ENCODE assay signal across 12 cellular contexts in genomic region chr14:92633274-92633616, GRCh38.
DNase-seq lines count a peak whose midpoint lies in the region; ATAC-seq lines count a peak whose summit lies in the region.
"Had no signal": no experiment of that assay in that cellular context is flagged by ENCODE, and none has a peak within 500 bp of the region (broad histone marks: within the 10 kb centered on the region; RNA-seq: fewer than 3 reads in every experiment).

No MANE protein-coding gene starts in this region.

- peaks cover 0 to under 1% of the 10 kb centered on the region in 2 donors for H3K9me3 Mint-ChIP-seq in stimulated activated naive CD8-positive, alpha-beta T cell treated with anti-CD3 and anti-CD28 coated beads, Interleukin-15, amount 100 ng/mL, for 72 hours
- H3K9me3 Mint-ChIP-seq in dendritic cell treated with granulocyte-macrophage colony-stimulating factor and Interleukin-4, amounts not matched to agents 40 ng/mL and 50 ng/mL, for 4 days: peaks cover 9% of the 10 kb centered on the region
- no peaks in the 10 kb centered on the region for H3K9me3 Mint-ChIP-seq in natural killer cell treated with Interleukin-12 subunit alpha and Interleukin-12 subunit beta and Interleukin-15 and Interleukin-18, amount 100 ng/mL, for 72 hours

- no peak for DNase-seq in stimulated activated naive CD8-positive, alpha-beta T cell treated with anti-CD3 and anti-CD28 coated beads, Interleukin-15, Interleukin-2, amounts not matched to agents 100 U/mL and 50 U/mL, for 24 hours
- DNase-seq in stimulated activated naive CD8-positive, alpha-beta T cell treated with anti-CD3 and anti-CD28 coated beads, Interleukin-15, amount 100 ng/mL, for 72 hours: no peak
- no peak for DNase-seq in natural killer cell treated with Interleukin-12 subunit alpha and Interleukin-12 subunit beta and Interleukin-15 and Interleukin-18, amount 100 ng/mL, for 72 hours (ENCODE audit: low spot score)
- DNase-seq in ecto neural progenitor cell (ENCODE audit: low spot score): no peak
- no peak for DNase-seq in LoVo (ENCODE audit: low spot score)
- no peak for DNase-seq in epidermal melanocyte (ENCODE audit: insufficient read length, low spot score)
- DNase-seq: DND-41, NCI-H1417, NCI-H446 treated with DMSO at 0.1 percent for 48 hours, SW 1271 had no signal

- H3K27me3 Mint-ChIP-seq in stimulated activated naive CD8-positive, alpha-beta T cell treated with anti-CD3 and anti-CD28 coated beads, Interleukin-15, amount 100 ng/mL, for 72 hours: no peaks in the 10 kb centered on the region
- H3K27me3 Mint-ChIP-seq in dendritic cell treated with granulocyte-macrophage colony-stimulating factor and Interleukin-4, amounts not matched to agents 40 ng/mL and 50 ng/mL, for 4 days: no peaks in the 10 kb centered on the region
- no peaks in the 10 kb centered on the region for H3K27me3 Mint-ChIP-seq in natural killer cell treated with Interleukin-12 subunit alpha and Interleukin-12 subunit beta and Interleukin-15 and Interleukin-18, amount 100 ng/mL, for 72 hours

- intact Hi-C loops in dendritic cell treated with granulocyte-macrophage colony-stimulating factor and Interleukin-4, amounts not matched to agents 40 ng/mL and 50 ng/mL, for 4 days (cut with micrococcal nuclease): loop anchor here (2.0 kb wide), 1 partner anchor 20 kb away; no protein-coding TSS in a partner anchor

- H3K36me3 Mint-ChIP-seq in dendritic cell treated with granulocyte-macrophage colony-stimulating factor and Interleukin-4, amounts not matched to agents 40 ng/mL and 50 ng/mL, for 4 days (ENCODE audit: low read depth): peaks cover 40% of the 10 kb centered on the region
- peaks cover 7% of the 10 kb centered on the region for H3K36me3 Mint-ChIP-seq in natural killer cell treated with Interleukin-12 subunit alpha and Interleukin-12 subunit beta and Interleukin-15 and Interleukin-18, amount 100 ng/mL, for 72 hours

- no peak overlapping the region for H3K4me3 Mint-ChIP-seq in stimulated activated naive CD8-positive, alpha-beta T cell treated with anti-CD3 and anti-CD28 coated beads, Interleukin-15, amount 100 ng/mL, for 72 hours
- H3K4me3 Mint-ChIP-seq in dendritic cell treated with granulocyte-macrophage colony-stimulating factor and Interleukin-4, amounts not matched to agents 40 ng/mL and 50 ng/mL, for 4 days: no peak overlapping the region
- H3K4me3 Mint-ChIP-seq in natural killer cell treated with Interleukin-12 subunit alpha and Interleukin-12 subunit beta and Interleukin-15 and Interleukin-18, amount 100 ng/mL, for 72 hours: peak overlapping the region; percentile 23

- peak overlapping the region in 1 of 2 donors; percentile 15 for H3K27ac Mint-ChIP-seq in stimulated activated naive CD8-positive, alpha-beta T cell treated with anti-CD3 and anti-CD28 coated beads, Interleukin-15, amount 100 ng/mL, for 72 hours
- H3K27ac Mint-ChIP-seq in dendritic cell treated with granulocyte-macrophage colony-stimulating factor and Interleukin-4, amounts not matched to agents 40 ng/mL and 50 ng/mL, for 4 days: peak overlapping the region; percentile 69
- H3K27ac Mint-ChIP-seq in natural killer cell treated with Interleukin-12 subunit alpha and Interleukin-12 subunit beta and Interleukin-15 and Interleukin-18, amount 100 ng/mL, for 72 hours: peak overlapping the region; percentile 72 to 91

- ATAC-seq in stimulated activated naive CD8-positive, alpha-beta T cell treated with anti-CD3 and anti-CD28 coated beads, Interleukin-15, Interleukin-2, amounts not matched to agents 100 U/mL and 50 U/mL, for 24 hours: peak; percentile 14
- no peak for ATAC-seq in stimulated activated naive CD8-positive, alpha-beta T cell treated with anti-CD3 and anti-CD28 coated beads, Interleukin-15, amount 100 ng/mL, for 72 hours
- ATAC-seq in natural killer cell treated with Interleukin-12 subunit alpha and Interleukin-12 subunit beta and Interleukin-15 and Interleukin-18, amount 100 ng/mL, for 72 hours: peak; percentile 17 to 42
- ATAC-seq in GM21825 (IDR thresholded peaks at IDR 0.05; ENCODE audit: unreplicated experiment): no peak

- peaks cover 40% of the 10 kb centered on the region for H3K4me1 Mint-ChIP-seq in stimulated activated naive CD8-positive, alpha-beta T cell treated with anti-CD3 and anti-CD28 coated beads, Interleukin-15, amount 100 ng/mL, for 72 hours
- peaks cover 54% of the 10 kb centered on the region for H3K4me1 Mint-ChIP-seq in dendritic cell treated with granulocyte-macrophage colony-stimulating factor and Interleukin-4, amounts not matched to agents 40 ng/mL and 50 ng/mL, for 4 days (ENCODE audit: low read depth)
- peaks cover 31% of the 10 kb centered on the region in 2 donors for H3K4me1 Mint-ChIP-seq in natural killer cell treated with Interleukin-12 subunit alpha and Interleukin-12 subunit beta and Interleukin-15 and Interleukin-18, amount 100 ng/mL, for 72 hours (ENCODE audit: low read depth in 2 of 2)

Comparison
In these comparisons a context has a peak if more than half of its experiments do, and no peak if none do; other contexts are left out.
1. ATAC-seq: peak in stimulated activated naive CD8-positive, alpha-beta T cell treated with anti-CD3 and anti-CD28 coated beads, Interleukin-15, Interleukin-2, amounts not matched to agents 100 U/mL and 50 U/mL, for 24 hours (single experiment) and natural killer cell treated with Interleukin-12 subunit alpha and Interleukin-12 subunit beta and Interleukin-15 and Interleukin-18, amount 100 ng/mL, for 72 hours (2 of 2); none in stimulated activated naive CD8-positive, alpha-beta T cell treated with anti-CD3 and anti-CD28 coated beads, Interleukin-15, amount 100 ng/mL, for 72 hours (single experiment) and GM21825 (single experiment).